ENCODE assay signal across 7 cellular contexts in genomic region chr15:22719980-22720379, GRCh38.
A peak's percentile ranks its signal among the peaks of the same experiment; 100 is the strongest.
DNase-seq lines count a peak whose midpoint lies in the region; ATAC-seq and TF ChIP-seq lines count a peak whose summit lies in the region.
"Not testable (repeated sequence)": the region's sequence is repeated elsewhere in the genome, so short reads cannot be mapped to it uniquely, and the experiment has no call there.

No MANE protein-coding gene starts in this region.

- not testable (repeated sequence) for H3K4me1 ChIP-seq in Caco-2; endodermal cell (ENCODE audit: control insufficient read depth, insufficient read depth, low read length)

- intact Hi-C loops in Caco-2 (cut with micrococcal nuclease; ENCODE audit: unreplicated experiment); activated CD8-positive, alpha-beta T cell treated with anti-CD3 and anti-CD28 coated beads for 36 hours (cut with micrococcal nuclease); natural killer cell (cut with micrococcal nuclease): not testable (repeated sequence)

- H3K9me3 Mint-ChIP-seq in Caco-2 (ENCODE audit: unreplicated experiment); HFFc6; activated CD8-positive, alpha-beta T cell treated with anti-CD3 and anti-CD28 coated beads for 36 hours; endodermal cell; glutamatergic neuron (ENCODE audit: unreplicated experiment); natural killer cell: not testable (repeated sequence)

- DNase-seq in Caco-2 (peak in 1 of 2 experiments; percentile 52), NCI-H69 (lab: John Stamatoyannopoulos, UW) (peak; percentile 1)
- DNase-seq in HFFc6; activated CD8-positive, alpha-beta T cell treated with anti-CD3 and anti-CD28 coated beads for 36 hours; endodermal cell; glutamatergic neuron; natural killer cell: not testable (repeated sequence)

- WGBS in endodermal cell (ENCODE audit: insufficient coverage in 1 of 2, insufficient read length in 1 of 2), 2 experiments, result 91% methylated on average over 1 of the region's 1 CpG; no CpG with 5 or more reads in 1 of the 2 experiments

- H3K9me3 ChIP-seq in Caco-2; endodermal cell (ENCODE audit: control insufficient read depth, low read length): not testable (repeated sequence)

- BruUV-seq in Caco-2 (replicated peaks; lab: Mats Ljungman, UMichigan), result not testable (repeated sequence)

- CTCF ChIA-PET in Caco-2 (lab: Charles Lee); activated CD8-positive, alpha-beta T cell treated with anti-CD3 and anti-CD28 coated beads for 36 hours (lab: Charles Lee): not testable (repeated sequence)

- not testable (repeated sequence) for H3K4me3 Mint-ChIP-seq in Caco-2 (ENCODE audit: unreplicated experiment); HFFc6; activated CD8-positive, alpha-beta T cell treated with anti-CD3 and anti-CD28 coated beads for 36 hours; endodermal cell; glutamatergic neuron (ENCODE audit: unreplicated experiment); natural killer cell

- POLR2A ChIA-PET in Caco-2 (lab: Charles Lee); activated CD8-positive, alpha-beta T cell treated with anti-CD3 and anti-CD28 coated beads for 36 hours (lab: Charles Lee): not testable (repeated sequence)

- ATAC-seq in activated CD8-positive, alpha-beta T cell treated with anti-CD3 and anti-CD28 coated beads for 36 hours; natural killer cell: not testable (repeated sequence)

- TF ChIP-seq CTCF in Caco-2 (IDR thresholded peaks at IDR 0.05; ENCODE audit: insufficient read depth in 1 of 2, low read depth in 1 of 2, low read length in 1 of 2, severe bottlenecking in 1 of 2, unreplicated experiment in 1 of 2) (peak; percentile 12 to 53), HFFc6 (IDR thresholded peaks at IDR 0.05) (peak; percentile 70), endodermal cell (conservative IDR thresholded peaks at IDR 0.05) (peak; percentile 61), glutamatergic neuron (IDR thresholded peaks at IDR 0.05; ENCODE audit: partially characterized antibody, unreplicated experiment) (peak; percentile 31), natural killer cell (IDR thresholded peaks at IDR 0.05) (peak; percentile 27)
- TF ChIP-seq CTCF in activated CD8-positive, alpha-beta T cell treated with anti-CD3 and anti-CD28 coated beads for 36 hours (IDR thresholded peaks at IDR 0.05), result peak; percentile 47

- not testable (repeated sequence) for H3K27me3 ChIP-seq in Caco-2 (replicated peaks; ENCODE audit: control insufficient read depth, insufficient read depth, low read length); endodermal cell (ENCODE audit: control insufficient read depth, insufficient read depth, low read length, poor library complexity, severe bottlenecking)

- H3K4me3 ChIP-seq in Caco-2 (ENCODE audit: low read depth, low read length); endodermal cell (ENCODE audit: low read length): not testable (repeated sequence)

- not testable (repeated sequence) for H3K9ac ChIP-seq in endodermal cell (ENCODE audit: extremely low read depth, low read length, poor library complexity, severe bottlenecking)

- H3K27ac Mint-ChIP-seq in Caco-2 (ENCODE audit: unreplicated experiment); HFFc6; activated CD8-positive, alpha-beta T cell treated with anti-CD3 and anti-CD28 coated beads for 36 hours; endodermal cell; glutamatergic neuron (ENCODE audit: unreplicated experiment); natural killer cell: not testable (repeated sequence)

- not testable (repeated sequence) for H3K36me3 ChIP-seq in Caco-2 (ENCODE audit: control insufficient read depth, insufficient read depth, low read length); endodermal cell (ENCODE audit: control insufficient read depth, insufficient read depth, low read length)

- H3K4me1 Mint-ChIP-seq in Caco-2 (ENCODE audit: low read depth, unreplicated experiment); HFFc6 (ENCODE audit: low read depth); activated CD8-positive, alpha-beta T cell treated with anti-CD3 and anti-CD28 coated beads for 36 hours (ENCODE audit: low read depth); endodermal cell; glutamatergic neuron (ENCODE audit: low read depth, unreplicated experiment); natural killer cell: not testable (repeated sequence)

- H3K36me3 Mint-ChIP-seq in Caco-2 (ENCODE audit: insufficient read depth, unreplicated experiment); HFFc6 (ENCODE audit: low read depth); activated CD8-positive, alpha-beta T cell treated with anti-CD3 and anti-CD28 coated beads for 36 hours (ENCODE audit: low read depth); endodermal cell (ENCODE audit: low read depth); glutamatergic neuron (ENCODE audit: unreplicated experiment); natural killer cell: not testable (repeated sequence)

- H3K27me3 Mint-ChIP-seq in Caco-2 (ENCODE audit: insufficient read depth, unreplicated experiment); glutamatergic neuron (ENCODE audit: unreplicated experiment): not testable (repeated sequence)
- H3K27me3 Mint-ChIP-seq in HFFc6 (ENCODE audit: insufficient read depth), result peaks cover 23% of the 10 kb centered on the region
- H3K27me3 Mint-ChIP-seq in activated CD8-positive, alpha-beta T cell treated with anti-CD3 and anti-CD28 coated beads for 36 hours, result peaks cover 28% of the 10 kb centered on the region
- H3K27me3 Mint-ChIP-seq in endodermal cell (ENCODE audit: insufficient read depth), result peaks cover 12% of the 10 kb centered on the region
- H3K27me3 Mint-ChIP-seq in natural killer cell (ENCODE audit: low read depth in 2 of 2), result peaks cover 15 to 21% of the 10 kb centered on the region in 2 donors

- not testable (repeated sequence) for H3K27ac ChIP-seq in endodermal cell (ENCODE audit: low read depth, low read length)
